Comparison of ENCODE assay signal across 27 cellular contexts in genomic region chr6:25777031-25777430, GRCh38. TPM values are rescaled to one million over a fixed set of nuclear protein-coding genes. Genes with fewer than 3 reads are reported as not detected.
"Had no signal": no experiment of that assay in that cellular context is flagged by ENCODE, and none has a peak within 500 bp of the region (broad histone marks: within the 10 kb centered on the region; RNA-seq: fewer than 3 reads in every experiment).

No MANE protein-coding gene starts in this region.

- H3K4me3 Mint-ChIP-seq: activated naive CD4-positive, alpha-beta T cell treated with anti-CD3 and anti-CD28 coated beads, Interleukin-2, amount 50 U/mL, for 24 hours; activated T-helper 1 cell treated with anti-CD3 and anti-CD28 coated beads, Interleukin-12 subunit alpha, Interleukin-12 subunit beta, Interleukin-2, Interleukin-4 antibody, amounts not matched to agents 30 ng/mL and 10 ng/mL and 1 ng/mL, durations not matched to agents 14 hours and 24 hours and 36 hours; brain; immature natural killer cell; naive thymus-derived CD8-positive, alpha-beta T cell; neural progenitor cell; type B pancreatic cell had no signal

- H3K27ac ChIP-seq: left lung, neural progenitor cell, testis, vagina had no signal

- DNase-seq: activated CD4-positive, alpha-beta T cell treated with anti-CD3 and anti-CD28 coated beads, Interleukin-2, amount 50 U/mL, for 48 hours; activated gamma-delta T cell treated with Interleukin-2 at 50 U/mL for 16 hours; aorta; dermis blood vessel endothelial cell; effector CD8-positive, alpha-beta T cell; erythroblast; foreskin fibroblast; immature natural killer cell; kidney glomerular epithelial cell; naive thymus-derived CD8-positive, alpha-beta T cell; posterior cingulate gyrus; retina; stimulated activated CD4-positive, alpha-beta T cell treated with anti-CD3 and anti-CD28 coated beads, Interleukin-4, amount 100 ng/mL, for 1 hour; stimulated activated naive CD4-positive, alpha-beta T cell; testis had no signal

- H3K27ac Mint-ChIP-seq: activated naive CD4-positive, alpha-beta T cell treated with anti-CD3 and anti-CD28 coated beads, Interleukin-2, amount 50 U/mL, for 24 hours; brain; immature natural killer cell; naive thymus-derived CD8-positive, alpha-beta T cell; neural progenitor cell; type B pancreatic cell had no signal

- H3K4me3 ChIP-seq: left lung, lung, neural progenitor cell, testis, vagina had no signal

- ATAC-seq: left lung; naive thymus-derived CD8-positive, alpha-beta T cell had no signal

- H2AFZ ChIP-seq: neural progenitor cell had no signal

- H3K9me3 Mint-ChIP-seq: activated naive CD4-positive, alpha-beta T cell treated with anti-CD3 and anti-CD28 coated beads, Interleukin-2, amount 50 U/mL, for 24 hours; activated T-helper 1 cell treated with anti-CD3 and anti-CD28 coated beads, Interleukin-12 subunit alpha, Interleukin-12 subunit beta, Interleukin-2, Interleukin-4 antibody, amounts not matched to agents 30 ng/mL and 10 ng/mL and 1 ng/mL, durations not matched to agents 14 hours and 24 hours and 36 hours; brain; immature natural killer cell; naive thymus-derived CD8-positive, alpha-beta T cell; neural progenitor cell had no signal

- H3K4me1 ChIP-seq: left lung, neural progenitor cell, testis, vagina had no signal

- H3K36me3 ChIP-seq: left lung, neural progenitor cell, vagina had no signal

- H3K27me3 ChIP-seq: left lung, neural progenitor cell, testis, vagina had no signal

- H3K4me1 Mint-ChIP-seq: activated naive CD4-positive, alpha-beta T cell treated with anti-CD3 and anti-CD28 coated beads, Interleukin-2, amount 50 U/mL, for 24 hours; immature natural killer cell; naive thymus-derived CD8-positive, alpha-beta T cell had no signal

- H3K27me3 Mint-ChIP-seq: type B pancreatic cell had no signal

- H3K36me3 Mint-ChIP-seq: activated naive CD4-positive, alpha-beta T cell treated with anti-CD3 and anti-CD28 coated beads, Interleukin-2, amount 50 U/mL, for 24 hours; brain; immature natural killer cell; naive thymus-derived CD8-positive, alpha-beta T cell; neural progenitor cell; type B pancreatic cell had no signal

- H3K4me2 ChIP-seq: neural progenitor cell had no signal

- H3K9me3 ChIP-seq: left lung, testis, vagina had no signal

RNA-seq across cellular contexts. Expression of gene SLC17A4, which starts 22.5 kb away (rescaled TPM):
- total RNA-seq: activated T-helper 1 cell treated with anti-CD3 and anti-CD28 coated beads, Interleukin-12 subunit alpha, Interleukin-12 subunit beta, Interleukin-2, Interleukin-4 antibody, amounts not matched to agents 30 ng/mL and 10 ng/mL and 1 ng/mL, durations not matched to agents 14 hours and 24 hours and 36 hours; aorta; cardiac septum; dermis blood vessel endothelial cell; fibroblast of lung; left lung; lung; naive thymus-derived CD8-positive, alpha-beta T cell; omental fat pad; vagina had no signal
- polyA plus RNA-seq: fibroblast of lung; immature natural killer cell; lung; naive thymus-derived CD8-positive, alpha-beta T cell had no signal

RNA-seq across cellular contexts. Expression of gene SLC17A1, which starts 54.8 kb away (rescaled TPM):
- total RNA-seq: activated T-helper 1 cell treated with anti-CD3 and anti-CD28 coated beads, Interleukin-12 subunit alpha, Interleukin-12 subunit beta, Interleukin-2, Interleukin-4 antibody, amounts not matched to agents 30 ng/mL and 10 ng/mL and 1 ng/mL, durations not matched to agents 14 hours and 24 hours and 36 hours; aorta; cardiac septum; dermis blood vessel endothelial cell; fibroblast of lung; left lung; lung; naive thymus-derived CD8-positive, alpha-beta T cell; omental fat pad; vagina had no signal
- polyA plus RNA-seq: adipose tissue; aorta; fibroblast of lung; immature natural killer cell; lung; naive thymus-derived CD8-positive, alpha-beta T cell had no signal
